Comparison of ENCODE assay signal across 21 cellular contexts in genomic region chr7:117217121-117217520, GRCh38.
"Had no signal": no experiment of that assay in that cellular context is flagged by ENCODE, and none has a peak within 500 bp of the region (broad histone marks: within the 10 kb centered on the region; RNA-seq: fewer than 3 reads in every experiment).

No MANE protein-coding gene starts in this region.

- H3K27me3 ChIP-seq: breast epithelium, neutrophil, sigmoid colon, spleen, upper lobe of right lung had no signal

- H3K36me3 ChIP-seq: breast epithelium, neutrophil, thoracic aorta had no signal

- ATAC-seq: activated CD4-positive, alpha-beta T cell treated with anti-CD3 and anti-CD28 coated beads for 36 hours; activated T-helper 17 cell treated with anti-CD3 and anti-CD28 coated beads, Interleukin-2, amount 50 U/mL, for 72 hours; esophagus mucosa; naive thymus-derived CD4-positive, alpha-beta T cell; stimulated activated memory B cell treated with anti-CD40 and anti-IgM and Interleukin-4, amounts not matched to agents 10 μg/mL and 1 μg/mL and 100 μg/mL, for 72 hours; upper lobe of right lung; WTC11 had no signal

- H3K9me3 ChIP-seq: breast epithelium, neutrophil, sigmoid colon, spleen, thoracic aorta, upper lobe of right lung had no signal

- H3K4me1 ChIP-seq: breast epithelium, sigmoid colon, spleen, upper lobe of right lung had no signal

- DNase-seq: activated CD4-positive, alpha-beta memory T cell treated with anti-CD3 and anti-CD28 coated beads, Interleukin-2, amount 10 ng/mL, durations not matched to agents 7 days and 5 days; activated CD4-positive, alpha-beta T cell treated with anti-CD3 and anti-CD28 coated beads for 36 hours; activated naive CD4-positive, alpha-beta T cell; activated naive CD8-positive, alpha-beta T cell treated with anti-CD3 and anti-CD28 coated beads, Interleukin-2, amount 10 ng/mL, durations not matched to agents 7 days and 5 days; activated T-cell treated with anti-CD3 and anti-CD28 coated beads, Interleukin-2, amount 50 U/mL, for 1 hour; anterior cingulate cortex; cerebellar nuclear complex; effector CD4-positive, alpha-beta T cell; naive thymus-derived CD4-positive, alpha-beta T cell; posterior cingulate gyrus; sigmoid colon; spleen; stimulated activated CD4-positive, alpha-beta T cell treated with anti-CD3 and anti-CD28 coated beads, Interleukin-4, amount 100 ng/mL, for 4 hours; upper lobe of right lung had no signal

- H3K27ac ChIP-seq: breast epithelium, neutrophil, sigmoid colon, spleen, thoracic aorta, upper lobe of right lung had no signal

- H3K4me3 ChIP-seq: breast epithelium, sigmoid colon, spleen, thoracic aorta, upper lobe of right lung had no signal
